In genomic region chr11:44203270-44204043, GRCh38 we compare ENCODE assay signal across 26 cellular contexts.
A peak's percentile ranks its signal among the peaks of the same experiment; 100 is the strongest.
DNase-seq lines count a peak whose midpoint lies in the region; ATAC-seq and TF ChIP-seq lines count a peak whose summit lies in the region.
"Had no signal": no experiment of that assay in that cellular context is flagged by ENCODE, and none has a peak within 500 bp of the region (broad histone marks: within the 10 kb centered on the region; RNA-seq: fewer than 3 reads in every experiment).

No MANE protein-coding gene starts in this region.

- H3K36me3 ChIP-seq in right atrium auricular region, result peaks cover 7% of the 10 kb centered on the region
- no peaks in the 10 kb centered on the region for H3K36me3 ChIP-seq in mucosa of descending colon (ENCODE audit: low read depth)

- H3K27me3 ChIP-seq in right atrium auricular region, result no peaks in the 10 kb centered on the region
- H3K27me3 ChIP-seq: adrenal gland, hepatocyte, SJSA1, vagina had no signal

- TF ChIP-seq CTCF in right atrium auricular region (IDR thresholded peaks at IDR 0.05), result no peak
- no peak for TF ChIP-seq CTCF in mucosa of descending colon (IDR thresholded peaks at IDR 0.05)

- H3K27ac ChIP-seq in right atrium auricular region (no peak overlapping the region), epithelial cell of prostate (no peak overlapping the region)
- H3K27ac ChIP-seq: adrenal gland, hepatocyte, SJSA1, vagina had no signal

- H3K4me3 ChIP-seq in right atrium auricular region (no peak overlapping the region), mucosa of descending colon (no peak overlapping the region)
- H3K4me3 ChIP-seq: adrenal gland, hepatocyte, SJSA1, smooth muscle cell, vagina had no signal

- peak; percentile 47 for DNase-seq in Right ventricle myocardium superior
- no peak for DNase-seq in right atrium auricular region (ENCODE audit: low spot score)
- DNase-seq in epithelial cell of prostate (ENCODE audit: low read depth, low spot score), result peak; percentile 10
- DNase-seq in mucosa of descending colon, result peak in 1 of 3 donors; percentile 8
- no peak for DNase-seq in activated gamma-delta T cell (lab: John Stamatoyannopoulos, UW)
- DNase-seq: activated CD4-positive, CD25-positive, alpha-beta regulatory T cell; activated naive CD4-positive, alpha-beta T cell treated with anti-CD3 and anti-CD28 coated beads, Interleukin-2, amount 10 ng/mL, durations not matched to agents 7 days and 5 days; adrenal gland; CD4-positive, alpha-beta T cell; cerebellar nuclear complex; dermis blood vessel endothelial cell; kidney glomerular epithelial cell; mammary epithelial cell; NCI-H1417; NCI-H2081 treated with DMSO at 0.1 percent for 48 hours; NCI-H345; nephron progenitor cell; stimulated activated CD4-positive, alpha-beta T cell treated with anti-CD3 and anti-CD28 coated beads, Interleukin-1b, Interleukin-23, amount 100 ng/mL, for 48 hours; stimulated activated naive CD8-positive, alpha-beta T cell treated with anti-CD3 and anti-CD28 coated beads, Interleukin-15, amount 100 ng/mL, for 72 hours had no signal

- peak; percentile 87 for ATAC-seq in Right ventricle myocardium superior (ENCODE audit: poor library complexity)
- ATAC-seq in mucosa of descending colon, result peak; percentile 61
- ATAC-seq in GM18870 (IDR thresholded peaks at IDR 0.05; ENCODE audit: unreplicated experiment), result no peak
- no peak for ATAC-seq in HG02938 (IDR thresholded peaks at IDR 0.05; ENCODE audit: unreplicated experiment)
- ATAC-seq in HG03175 (IDR thresholded peaks at IDR 0.05; ENCODE audit: unreplicated experiment), result no peak
- ATAC-seq: stimulated activated naive CD8-positive, alpha-beta T cell treated with anti-CD3 and anti-CD28 coated beads, Interleukin-15, amount 100 ng/mL, for 72 hours had no signal

- H3K4me1 ChIP-seq in right atrium auricular region (peaks cover 0 to 11% of the 10 kb centered on the region in 2 donors), mucosa of descending colon (ENCODE audit: low read depth) (no peaks in the 10 kb centered on the region)
- H3K4me1 ChIP-seq: adrenal gland, vagina had no signal

- H3K9me3 ChIP-seq in right atrium auricular region (no peaks in the 10 kb centered on the region), mucosa of descending colon (no peaks in the 10 kb centered on the region)
- H3K9me3 ChIP-seq: adrenal gland, SJSA1, vagina had no signal

- intact Hi-C loops in Right ventricle myocardium superior (cut with DNase I), result no loop called here
- intact Hi-C loops in mucosa of descending colon (cut with DNase I, micrococcal nuclease), result no loop called here

Comparison
In these comparisons a context has a peak if more than half of its experiments do, and no peak if none do; other contexts are left out.
1. DNase-seq: peak in Right ventricle myocardium superior (single experiment) and epithelial cell of prostate (single experiment); none in right atrium auricular region (single experiment) and activated gamma-delta T cell (single experiment).
2. ATAC-seq: peak in Right ventricle myocardium superior (single experiment) and mucosa of descending colon (single experiment); none in GM18870 (single experiment), HG02938 (single experiment) and HG03175 (single experiment).